27 cellular contexts compared by ENCODE assay signal in genomic region chr12:9710584-9711375, GRCh38. TPM values are rescaled to one million over a fixed set of nuclear protein-coding genes. Genes with fewer than 3 reads are reported as not detected.
DNase-seq lines count a peak whose midpoint lies in the region; ATAC-seq, FAIRE-seq and TF ChIP-seq lines count a peak whose summit lies in the region.
"Had no signal": no experiment of that assay in that cellular context is flagged by ENCODE, and none has a peak within 500 bp of the region (broad histone marks: within the 10 kb centered on the region; RNA-seq: fewer than 3 reads in every experiment).

No MANE protein-coding gene starts in this region.

- peak overlapping the region; percentile 10 for H2AFZ ChIP-seq in astrocyte (ENCODE audit: low read depth, low read length)

- H3K27me3 ChIP-seq in astrocyte (ENCODE audit: insufficient read depth, low read length) = no peaks in the 10 kb centered on the region
- H3K27me3 ChIP-seq: BLaER1, heart right ventricle, left lung, tibial nerve had no signal

- no peak overlapping the region for H3K9ac ChIP-seq in astrocyte (ENCODE audit: low read length)
- H3K9ac ChIP-seq: BLaER1 had no signal

- H3K27ac ChIP-seq in astrocyte (ENCODE audit: low read depth, low read length) = no peak overlapping the region
- H3K27ac ChIP-seq: BLaER1, epithelial cell of prostate, heart right ventricle, left lung, tibial nerve, VCaP had no signal

- DNase-seq in stimulated activated naive CD8-positive, alpha-beta T cell treated with anti-CD3 and anti-CD28 coated beads, Interleukin-15, amount 100 ng/mL, for 72 hours = no peak
- DNase-seq in astrocyte (ENCODE audit: low read depth) (no peak), myocyte (ENCODE audit: low read depth) (peak; percentile 16), GM13977 (ENCODE audit: low spot score) (no peak), DMS 273 treated with DMSO at 0.1 percent for 48 hours (lab: John Stamatoyannopoulos, UW) (no peak), HuH-7.5 (ENCODE audit: low spot score) (no peak), hippocampal formation (lab: John Stamatoyannopoulos, UW) (no peak)
- DNase-seq: activated CD4-positive, alpha-beta T cell treated with anti-CD3 and anti-CD28 coated beads, Interleukin-2, amount 50 U/mL, for 4 hours; activated effector memory CD4-positive, alpha-beta T cell treated with anti-CD3 and anti-CD28 coated beads, Interleukin-2, amount 50 U/mL, for 16 hours; amygdala; H9; heart right ventricle; KBM-7; left lung; mucosa of descending colon; NCI-H2171 treated with DMSO at 0.1 percent for 48 hours; NCI-H526 treated with DMSO at 0.1 percent for 48 hours; RPMI8226; small intestine; stimulated activated CD4-positive, alpha-beta T cell treated with anti-CD3 and anti-CD28 coated beads, Interleukin-2, amount 100 ng/mL, for 48 hours; stimulated activated naive CD8-positive, alpha-beta T cell treated with anti-CD3 and anti-CD28 coated beads, Interleukin-15, Interleukin-2, amounts not matched to agents 100 U/mL and 50 U/mL, for 24 hours had no signal

- no peak overlapping the region for H3K4me2 ChIP-seq in astrocyte (ENCODE audit: low read length)
- H3K4me2 ChIP-seq: BLaER1 had no signal

- TF ChIP-seq CTCF in astrocyte (IDR thresholded peaks at IDR 0.05; ENCODE audit: insufficient read depth, low read depth, low read length) (no peak), GM13977 (IDR thresholded peaks at IDR 0.05; ENCODE audit: extremely low read depth, insufficient read depth, missing control alignments) (no peak)

- H3K36me3 ChIP-seq in astrocyte (ENCODE audit: insufficient read depth, low read length) = no peaks in the 10 kb centered on the region
- H3K36me3 ChIP-seq: BLaER1, heart right ventricle, left lung, tibial nerve had no signal

- no peaks in the 10 kb centered on the region for H3K4me1 ChIP-seq in astrocyte (ENCODE audit: insufficient read depth, low read length)

- H3K9me3 Mint-ChIP-seq in stimulated activated naive CD8-positive, alpha-beta T cell treated with anti-CD3 and anti-CD28 coated beads, Interleukin-15, Interleukin-2, amounts not matched to agents 100 ng/mL and 50 ng/mL, for 24 hours = peaks cover 3% of the 10 kb centered on the region
- peaks cover 8 to 9% of the 10 kb centered on the region in 2 donors for H3K9me3 Mint-ChIP-seq in stimulated activated naive CD8-positive, alpha-beta T cell treated with anti-CD3 and anti-CD28 coated beads, Interleukin-15, amount 100 ng/mL, for 72 hours
- no peaks in the 10 kb centered on the region for H3K9me3 Mint-ChIP-seq in astrocyte (ENCODE audit: unreplicated experiment)

- ATAC-seq in stimulated activated naive CD8-positive, alpha-beta T cell treated with anti-CD3 and anti-CD28 coated beads, Interleukin-15, amount 100 ng/mL, for 72 hours = no peak
- ATAC-seq: heart right ventricle; left lung; mucosa of descending colon; stimulated activated naive CD8-positive, alpha-beta T cell treated with anti-CD3 and anti-CD28 coated beads, Interleukin-15, Interleukin-2, amounts not matched to agents 100 U/mL and 50 U/mL, for 24 hours had no signal

- H3K79me2 ChIP-seq in astrocyte (ENCODE audit: insufficient read depth, low read length) = no peaks in the 10 kb centered on the region

- H3K36me3 Mint-ChIP-seq in stimulated activated naive CD8-positive, alpha-beta T cell treated with anti-CD3 and anti-CD28 coated beads, Interleukin-15, Interleukin-2, amounts not matched to agents 100 ng/mL and 50 ng/mL, for 24 hours (ENCODE audit: low read depth) = peaks cover 11% of the 10 kb centered on the region
- no peaks in the 10 kb centered on the region for H3K36me3 Mint-ChIP-seq in astrocyte (ENCODE audit: low read depth, unreplicated experiment)

- H3K9me3 ChIP-seq in astrocyte (ENCODE audit: insufficient read depth, low read depth, low read length) = no peaks in the 10 kb centered on the region
- H3K9me3 ChIP-seq: BLaER1, left lung, mucosa of descending colon, tibial nerve had no signal

- in situ Hi-C loops in GM13977 (cut with MboI; ENCODE audit: low pct_unique_long_range_greater_than_20kb, low sequenced_read_pairs, unreplicated experiment) = no loop called here

- H3K27ac Mint-ChIP-seq in stimulated activated naive CD8-positive, alpha-beta T cell treated with anti-CD3 and anti-CD28 coated beads, Interleukin-15, Interleukin-2, amounts not matched to agents 100 ng/mL and 50 ng/mL, for 24 hours = peak overlapping the region; percentile 28
- peak overlapping the region in 1 of 2 donors; percentile 54 for H3K27ac Mint-ChIP-seq in stimulated activated naive CD8-positive, alpha-beta T cell treated with anti-CD3 and anti-CD28 coated beads, Interleukin-15, amount 100 ng/mL, for 72 hours
- no peak overlapping the region for H3K27ac Mint-ChIP-seq in astrocyte (ENCODE audit: unreplicated experiment)

- no peaks in the 10 kb centered on the region for H3K27me3 Mint-ChIP-seq in stimulated activated naive CD8-positive, alpha-beta T cell treated with anti-CD3 and anti-CD28 coated beads, Interleukin-15, Interleukin-2, amounts not matched to agents 100 ng/mL and 50 ng/mL, for 24 hours
- H3K27me3 Mint-ChIP-seq in stimulated activated naive CD8-positive, alpha-beta T cell treated with anti-CD3 and anti-CD28 coated beads, Interleukin-15, amount 100 ng/mL, for 72 hours = no peaks in the 10 kb centered on the region
- no peaks in the 10 kb centered on the region for H3K27me3 Mint-ChIP-seq in astrocyte (ENCODE audit: low read depth, unreplicated experiment)

- no peak overlapping the region for H3K4me3 ChIP-seq in astrocyte (ENCODE audit: insufficient read depth, low read depth, low read length)
- H3K4me3 ChIP-seq: BLaER1, heart right ventricle, left lung, mucosa of descending colon, tibial nerve had no signal

- H3K4me1 Mint-ChIP-seq in stimulated activated naive CD8-positive, alpha-beta T cell treated with anti-CD3 and anti-CD28 coated beads, Interleukin-15, Interleukin-2, amounts not matched to agents 100 ng/mL and 50 ng/mL, for 24 hours (ENCODE audit: low read depth) = peaks cover 75% of the 10 kb centered on the region
- H3K4me1 Mint-ChIP-seq in stimulated activated naive CD8-positive, alpha-beta T cell treated with anti-CD3 and anti-CD28 coated beads, Interleukin-15, amount 100 ng/mL, for 72 hours = peaks cover 53% of the 10 kb centered on the region
- peaks cover 22% of the 10 kb centered on the region for H3K4me1 Mint-ChIP-seq in astrocyte (ENCODE audit: low read depth, unreplicated experiment)

- no peak for FAIRE-seq in astrocyte (lab: Jason Lieb, UNC)
- FAIRE-seq: small intestine had no signal

- no peak overlapping the region for H3K4me3 Mint-ChIP-seq in stimulated activated naive CD8-positive, alpha-beta T cell treated with anti-CD3 and anti-CD28 coated beads, Interleukin-15, Interleukin-2, amounts not matched to agents 100 ng/mL and 50 ng/mL, for 24 hours
- H3K4me3 Mint-ChIP-seq in stimulated activated naive CD8-positive, alpha-beta T cell treated with anti-CD3 and anti-CD28 coated beads, Interleukin-15, amount 100 ng/mL, for 72 hours = no peak overlapping the region
- H3K4me3 Mint-ChIP-seq in astrocyte (ENCODE audit: unreplicated experiment) = no peak overlapping the region
- H3K4me3 Mint-ChIP-seq: H9 had no signal

- H4K20me1 ChIP-seq in astrocyte (ENCODE audit: insufficient read depth, low read length) = no peaks in the 10 kb centered on the region
- H4K20me1 ChIP-seq: BLaER1 had no signal

RNA-seq across cellular contexts. Expression of gene CLECL1, which starts 22.1 kb away (rescaled TPM):
- total RNA-seq in astrocyte = not detected in 2 replicates
- not detected in 2 replicates for total RNA-seq in myocyte
- polyA plus RNA-seq in myocyte (2012) = not detected
- total RNA-seq: cardiac septum, H9, left lung, tibial nerve had no signal

RNA-seq across cellular contexts. Expression of gene CLEC2D, which starts 41.3 kb away (rescaled TPM):
- total RNA-seq in astrocyte (3.2 and 4.7 TPM in 2 replicates), myocyte (4.2 and 6.6 TPM in 2 replicates)
- 7.6 TPM for polyA plus RNA-seq in myocyte (2012)

RNA-seq across cellular contexts. Expression of gene CD69, which starts 49.9 kb away (rescaled TPM):
- 0.18 TPM in 1 of 2 replicates, not detected in the other for total RNA-seq in astrocyte
- not detected in 2 replicates for total RNA-seq in myocyte
- polyA plus RNA-seq in myocyte (2012) = not detected
- total RNA-seq: H9 had no signal
